Comparison of ENCODE assay signal across 25 cellular contexts in genomic region chr10:59967079-59967478, GRCh38.
DNase-seq lines count a peak whose midpoint lies in the region; ATAC-seq and TF ChIP-seq lines count a peak whose summit lies in the region.
"Had no signal": no experiment of that assay in that cellular context is flagged by ENCODE, and none has a peak within 500 bp of the region (broad histone marks: within the 10 kb centered on the region; RNA-seq: fewer than 3 reads in every experiment).

No MANE protein-coding gene starts in this region.

- no peaks in the 10 kb centered on the region for H3K27me3 ChIP-seq in prostate gland (replicated peaks; ENCODE audit: insufficient read depth)
- H3K27me3 ChIP-seq: BLaER1, upper lobe of left lung had no signal

- intact Hi-C loops in prostate gland (cut with DNase I), result no loop called here

- no peak for TF ChIP-seq CTCF in prostate gland (IDR thresholded peaks at IDR 0.05)

- no peaks in the 10 kb centered on the region for H3K36me3 ChIP-seq in prostate gland
- H3K36me3 ChIP-seq: BLaER1, upper lobe of left lung had no signal

- no peaks in the 10 kb centered on the region for H3K4me1 ChIP-seq in prostate gland (replicated peaks)
- H3K4me1 ChIP-seq: BLaER1, upper lobe of left lung had no signal

- H3K4me3 ChIP-seq in prostate gland, result no peak overlapping the region
- H3K4me3 ChIP-seq: A549, BLaER1, upper lobe of left lung had no signal

- DNase-seq in NCI-H2171 treated with DMSO at 0.1 percent for 48 hours (lab: John Stamatoyannopoulos, UW) (peak; percentile 21), NCI-H2171 (lab: John Stamatoyannopoulos, UW) (no peak), NCI-H146 (lab: John Stamatoyannopoulos, UW) (peak; percentile 96), SK-N-DZ (ENCODE audit: low spot score) (peak; percentile 90), prostate gland (ENCODE audit: low spot score) (peak; percentile 35), mesenteric fat pad (ENCODE audit: low spot score) (no peak)
- DNase-seq: activated CD4-positive, alpha-beta T cell treated with anti-CD3 and anti-CD28 coated beads for 48 hours; activated CD8-positive, alpha-beta memory T cell treated with anti-CD3 and anti-CD28 coated beads, Interleukin-2, amount 10 ng/mL, durations not matched to agents 7 days and 5 days; foreskin fibroblast; HFFc6; KBM-7; kidney; MV-4-11; naive thymus-derived CD8-positive, alpha-beta T cell; NCI-H2029; NK-92 treated with Interleukin-12 subunit alpha and Interleukin-12 subunit beta, amount 100 ng/mL, for 24 hours; stimulated activated CD4-positive, alpha-beta T cell treated with anti-CD3 and anti-CD28 coated beads, Interleukin-2, amount 100 ng/mL, for 48 hours; stimulated activated naive CD8-positive, alpha-beta T cell treated with anti-CD3 and anti-CD28 coated beads, Interleukin-15, amount 100 ng/mL, for 72 hours; upper lobe of left lung had no signal

- TF ChIP-seq POLR2A in prostate gland (IDR thresholded peaks at IDR 0.05), result no peak

- H3K27ac ChIP-seq in prostate gland, result no peak overlapping the region
- H3K27ac ChIP-seq: A549, BLaER1, RWPE1, upper lobe of left lung had no signal

- H3K9me3 ChIP-seq in prostate gland, result no peaks in the 10 kb centered on the region
- H3K9me3 ChIP-seq: A549, BLaER1, upper lobe of left lung had no signal

- 41% methylated on average over 2 of the region's 2 CpGs for WGBS in prostate gland

- ATAC-seq in esophagus mucosa (no peak), HG03139 (IDR thresholded peaks at IDR 0.05; ENCODE audit: unreplicated experiment) (no peak)
- ATAC-seq: A549; activated CD8-positive, alpha-beta memory T cell treated with anti-CD3 and anti-CD28 coated beads, Interleukin-2, amount 10 ng/mL, durations not matched to agents 7 days and 5 days; activated T-helper 17 cell treated with anti-CD3 and anti-CD28 coated beads, Interleukin-2, amount 50 U/mL, for 72 hours; naive thymus-derived CD8-positive, alpha-beta T cell; stimulated activated naive CD8-positive, alpha-beta T cell treated with anti-CD3 and anti-CD28 coated beads, Interleukin-15, amount 100 ng/mL, for 72 hours had no signal

Comparison
In these comparisons a context has a peak if more than half of its experiments do, and no peak if none do; other contexts are left out.
1. DNase-seq: peak in NCI-H2171 treated with DMSO at 0.1 percent for 48 hours (single experiment), NCI-H146 (single experiment), SK-N-DZ (single experiment) and prostate gland (single experiment); none in NCI-H2171 (single experiment) and mesenteric fat pad (single experiment).